Comparison of ENCODE assay signal across 11 cellular contexts in genomic region chr2:204109681-204110080, GRCh38.
A peak's percentile ranks its signal among the peaks of the same experiment; 100 is the strongest.
DNase-seq lines count a peak whose midpoint lies in the region; ATAC-seq, FAIRE-seq and TF ChIP-seq lines count a peak whose summit lies in the region.
"Had no signal": no experiment of that assay in that cellular context is flagged by ENCODE, and none has a peak within 500 bp of the region (broad histone marks: within the 10 kb centered on the region; RNA-seq: fewer than 3 reads in every experiment).

No MANE protein-coding gene starts in this region.

- peaks cover 76% of the 10 kb centered on the region for H3K4me1 Mint-ChIP-seq in activated T-helper 2 cell treated with anti-CD3 and anti-CD28 coated beads, Interferon-gamma antibody, Interleukin-2, Interleukin-4, amounts not matched to agents 10 μg/mL and 5 μg/mL and 100 μg/mL, durations not matched to agents 14 hours and 24 hours and 36 hours (ENCODE audit: low read depth)
- H3K4me1 Mint-ChIP-seq in naive thymus-derived CD8-positive, alpha-beta T cell, result peaks cover 27 to 48% (median 43%) of the 10 kb centered on the region in 4 donors

- H3K27me3 ChIP-seq in left lung, result no peaks in the 10 kb centered on the region
- H3K27me3 ChIP-seq: cardiac muscle cell had no signal

- no peak for ATAC-seq in naive thymus-derived CD8-positive, alpha-beta T cell
- no peak for ATAC-seq in left lung

- H3K4me3 ChIP-seq in left lung, result no peak overlapping the region
- H3K4me3 ChIP-seq: cardiac muscle cell had no signal

- FAIRE-seq in HTR-8/SVneo (lab: Jason Lieb, UNC), result no peak

- H3K36me3 ChIP-seq in left lung, result no peaks in the 10 kb centered on the region
- H3K36me3 ChIP-seq: cardiac muscle cell had no signal

- H3K27ac ChIP-seq in C4-2B (peak overlapping the region; percentile 46), left lung (no peak overlapping the region)
- H3K27ac ChIP-seq: cardiac muscle cell had no signal

- H3K27me3 Mint-ChIP-seq in activated T-helper 2 cell treated with anti-CD3 and anti-CD28 coated beads, Interferon-gamma antibody, Interleukin-2, Interleukin-4, amounts not matched to agents 10 μg/mL and 5 μg/mL and 100 μg/mL, durations not matched to agents 14 hours and 24 hours and 36 hours (ENCODE audit: low read depth), result no peaks in the 10 kb centered on the region
- H3K27me3 Mint-ChIP-seq in naive thymus-derived CD8-positive, alpha-beta T cell, result peaks cover 0 to 2% (median 0%) of the 10 kb centered on the region in 5 donors

- DNase-seq in HTR-8/SVneo (ENCODE audit: insufficient read length, low spot score), result peak; percentile 12
- peak; percentile 13 for DNase-seq in activated T-helper 2 cell treated with anti-CD3 and anti-CD28 coated beads, Interferon-gamma antibody, Interleukin-2, Interleukin-4, amounts not matched to agents 10 μg/mL and 5 μg/mL and 100 μg/mL, durations not matched to agents 14 hours and 24 hours and 36 hours (ENCODE audit: low spot score)
- DNase-seq in naive thymus-derived CD8-positive, alpha-beta T cell, result peak in 2 of 10 donors; percentile 4 to 7
- DNase-seq in hippocampal formation (lab: John Stamatoyannopoulos, UW), result no peak
- no peak for DNase-seq in SW 1271 (lab: John Stamatoyannopoulos, UW)
- DNase-seq in ACHN, result no peak
- no peak for DNase-seq in left lung
- DNase-seq: foreskin fibroblast, NCI-H2081 had no signal

- in situ Hi-C loops in ACHN (cut with HindIII; ENCODE audit: low pct_ligation_motif_present, low pct_unique_long_range_greater_than_20kb, low sequenced_read_pairs), result no loop called here

- intact Hi-C loops in activated T-helper 2 cell treated with anti-CD3 and anti-CD28 coated beads, Interferon-gamma antibody, Interleukin-2, Interleukin-4, amounts not matched to agents 10 μg/mL and 5 μg/mL and 100 μg/mL, durations not matched to agents 14 hours and 24 hours and 36 hours (cut with micrococcal nuclease), result loop anchor here (1.0 to 10.0 kb wide), 15 partner anchors 36 to 1575 kb away; partner anchors contain the start of gene NRP2
- intact Hi-C loops in left lung (cut with DNase I), result no loop called here

- TF ChIP-seq CTCF in C4-2B (conservative IDR thresholded peaks at IDR 0.05), result no peak
- TF ChIP-seq CTCF in left lung (IDR thresholded peaks at IDR 0.05), result no peak

- H3K36me3 Mint-ChIP-seq in activated T-helper 2 cell treated with anti-CD3 and anti-CD28 coated beads, Interferon-gamma antibody, Interleukin-2, Interleukin-4, amounts not matched to agents 10 μg/mL and 5 μg/mL and 100 μg/mL, durations not matched to agents 14 hours and 24 hours and 36 hours (ENCODE audit: low read depth), result no peaks in the 10 kb centered on the region
- no peaks in the 10 kb centered on the region for H3K36me3 Mint-ChIP-seq in naive thymus-derived CD8-positive, alpha-beta T cell

- peaks cover 6 to 20% of the 10 kb centered on the region in 2 donors for H3K4me1 ChIP-seq in left lung

- peak overlapping the region; percentile 59 for H3K4me3 Mint-ChIP-seq in activated T-helper 2 cell treated with anti-CD3 and anti-CD28 coated beads, Interferon-gamma antibody, Interleukin-2, Interleukin-4, amounts not matched to agents 10 μg/mL and 5 μg/mL and 100 μg/mL, durations not matched to agents 14 hours and 24 hours and 36 hours (ENCODE audit: low read depth)
- peak overlapping the region; percentile 55 to 85 (median 76) for H3K4me3 Mint-ChIP-seq in naive thymus-derived CD8-positive, alpha-beta T cell

- no peaks in the 10 kb centered on the region for H3K9me3 Mint-ChIP-seq in activated T-helper 2 cell treated with anti-CD3 and anti-CD28 coated beads, Interferon-gamma antibody, Interleukin-2, Interleukin-4, amounts not matched to agents 10 μg/mL and 5 μg/mL and 100 μg/mL, durations not matched to agents 14 hours and 24 hours and 36 hours
- H3K9me3 Mint-ChIP-seq in naive thymus-derived CD8-positive, alpha-beta T cell, result no peaks in the 10 kb centered on the region

- H3K9me3 ChIP-seq in left lung, result no peaks in the 10 kb centered on the region

- POLR2A ChIA-PET in naive thymus-derived CD8-positive, alpha-beta T cell (lab: Charles Lee), result interaction anchor here (1.9 kb wide), 1 partner anchor 68 kb away, joined by 9 read pairs; no protein-coding TSS in a partner anchor

- H3K27ac Mint-ChIP-seq in activated T-helper 2 cell treated with anti-CD3 and anti-CD28 coated beads, Interferon-gamma antibody, Interleukin-2, Interleukin-4, amounts not matched to agents 10 μg/mL and 5 μg/mL and 100 μg/mL, durations not matched to agents 14 hours and 24 hours and 36 hours, result peak overlapping the region; percentile 89
- H3K27ac Mint-ChIP-seq in naive thymus-derived CD8-positive, alpha-beta T cell, result peak overlapping the region in 3 of 10 donors; percentile 3 to 63 (median 18)

Comparison
In these comparisons a context has a peak if more than half of its experiments do, and no peak if none do; other contexts are left out.
1. DNase-seq: peak in HTR-8/SVneo (single experiment) and activated T-helper 2 cell treated with anti-CD3 and anti-CD28 coated beads, Interferon-gamma antibody, Interleukin-2, Interleukin-4, amounts not matched to agents 10 μg/mL and 5 μg/mL and 100 μg/mL, durations not matched to agents 14 hours and 24 hours and 36 hours (single experiment); none in hippocampal formation (0 of 2), SW 1271 (0 of 2), ACHN (single experiment) and left lung (0 of 2).